In genomic region chr17:29136998-29137730, GRCh38 we compare ENCODE assay signal across 11 cellular contexts. TPM values are rescaled to one million over a fixed set of nuclear protein-coding genes. Genes with fewer than 3 reads are reported as not detected.
DNase-seq lines count a peak whose midpoint lies in the region; FAIRE-seq and TF ChIP-seq lines count a peak whose summit lies in the region.
"Had no signal": no experiment of that assay in that cellular context is flagged by ENCODE, and none has a peak within 500 bp of the region (broad histone marks: within the 10 kb centered on the region; RNA-seq: fewer than 3 reads in every experiment).

No MANE protein-coding gene starts in this region.

- H3K27ac ChIP-seq in kidney (ENCODE audit: low read depth in 2 of 2, low read length in 2 of 2) = no peak overlapping the region

- no peaks in the 10 kb centered on the region for H3K9me3 Mint-ChIP-seq in activated T-cell treated with anti-CD3 and anti-CD28 coated beads, Interleukin-2, amount 50 U/mL, for 24 hours

- TF ChIP-seq CTCF in bronchial epithelial cell (IDR thresholded peaks at IDR 0.05; ENCODE audit: insufficient read depth, low read length, severe bottlenecking) (no peak), kidney (IDR thresholded peaks at IDR 0.05; ENCODE audit: borderline replicate concordance, extremely low read depth, insufficient read depth) (no peak)

- no peak for DNase-seq in activated T-cell treated with anti-CD3 and anti-CD28 coated beads, Interleukin-2, amount 50 U/mL, for 24 hours
- DNase-seq in activated T-cell treated with anti-CD3 and anti-CD28 coated beads, Interleukin-2, amount 50 U/mL, for 1 hour = no peak
- DNase-seq in RKO (ENCODE audit: low spot score) = peak; percentile 48
- DNase-seq in bronchial epithelial cell (ENCODE audit: low read depth) = peak; percentile 57
- peak; percentile 38 to 44 for DNase-seq in stimulated activated CD4-positive, alpha-beta T cell treated with anti-CD3 and anti-CD28 coated beads, Interleukin-2, amount 100 ng/mL, for 24 hours
- DNase-seq in kidney = no peak
- no peak for DNase-seq in hepatic stellate cell (ENCODE audit: low spot score)
- no peak for DNase-seq in NCI-H2029 treated with DMSO at 0.1 percent for 48 hours (lab: John Stamatoyannopoulos, UW)
- DNase-seq: activated gamma-delta T cell treated with Interleukin-2 at 50 U/mL for 16 hours, NCI-H2029 had no signal

- H3K4me1 Mint-ChIP-seq in activated T-cell treated with anti-CD3 and anti-CD28 coated beads, Interleukin-2, amount 50 U/mL, for 24 hours (ENCODE audit: low read depth) = peaks cover 82% of the 10 kb centered on the region

- no peaks in the 10 kb centered on the region for H3K9me3 ChIP-seq in kidney (ENCODE audit: control insufficient read depth in 1 of 2, low read length in 2 of 2)

- H3K36me3 Mint-ChIP-seq in activated T-cell treated with anti-CD3 and anti-CD28 coated beads, Interleukin-2, amount 50 U/mL, for 24 hours (ENCODE audit: low read depth) = peaks cover 20% of the 10 kb centered on the region

- H3K9ac ChIP-seq in kidney (ENCODE audit: low read length in 2 of 2) = no peak overlapping the region

- no peak for FAIRE-seq in bronchial epithelial cell (lab: Jason Lieb, UNC)
- no peak for FAIRE-seq in kidney (lab: Jason Lieb, UNC)
- FAIRE-seq: HTR-8/SVneo had no signal

- H3K36me3 ChIP-seq in bronchial epithelial cell (ENCODE audit: control insufficient read depth, insufficient read depth, low read length) (peaks cover 3% of the 10 kb centered on the region), kidney (ENCODE audit: control insufficient read depth in 1 of 2, insufficient read depth in 2 of 2, low read length in 2 of 2) (no peaks in the 10 kb centered on the region)

- no peaks in the 10 kb centered on the region for H3K27me3 Mint-ChIP-seq in activated T-cell treated with anti-CD3 and anti-CD28 coated beads, Interleukin-2, amount 50 U/mL, for 24 hours

- H3K4me3 Mint-ChIP-seq in activated T-cell treated with anti-CD3 and anti-CD28 coated beads, Interleukin-2, amount 50 U/mL, for 24 hours = peak overlapping the region; percentile 93

- peak overlapping the region; percentile 95 for H3K27ac Mint-ChIP-seq in activated T-cell treated with anti-CD3 and anti-CD28 coated beads, Interleukin-2, amount 50 U/mL, for 24 hours

- intact Hi-C loops in kidney (cut with DNase I) = loop anchor here (10.0 kb wide), 1 partner anchor 148 kb away; no protein-coding TSS in a partner anchor

- H3K4me3 ChIP-seq in bronchial epithelial cell (ENCODE audit: low read depth, low read length) = no peak overlapping the region
- no peak overlapping the region for H3K4me3 ChIP-seq in kidney (ENCODE audit: low read length in 2 of 2)

- no peaks in the 10 kb centered on the region for H3K27me3 ChIP-seq in bronchial epithelial cell (ENCODE audit: control insufficient read depth, insufficient read depth, low read length)

- H3K4me1 ChIP-seq in kidney (ENCODE audit: control insufficient read depth in 1 of 2, insufficient read depth in 1 of 2, low read depth in 1 of 2, low read length in 2 of 2) = peaks cover 33 to 35% of the 10 kb centered on the region in 2 donors

RNA-seq across cellular contexts. Expression of gene MYO18A, which starts 43.0 kb away (rescaled TPM):
- total RNA-seq in bronchial epithelial cell (23.4 and 57.6 TPM in 2 replicates), kidney (60.7 TPM)
- polyA plus RNA-seq in kidney (ENCODE audit: insufficient read depth, low read depth, low replicate concordance) = 25.6 TPM

Comparison
In these comparisons a context has a peak if more than half of its experiments do, and no peak if none do; other contexts are left out.
1. DNase-seq: peak in RKO (single experiment), bronchial epithelial cell (single experiment) and stimulated activated CD4-positive, alpha-beta T cell treated with anti-CD3 and anti-CD28 coated beads, Interleukin-2, amount 100 ng/mL, for 24 hours (2 of 2); none in activated T-cell treated with anti-CD3 and anti-CD28 coated beads, Interleukin-2, amount 50 U/mL, for 24 hours (single experiment), activated T-cell treated with anti-CD3 and anti-CD28 coated beads, Interleukin-2, amount 50 U/mL, for 1 hour (single experiment), kidney (single experiment), hepatic stellate cell (single experiment) and NCI-H2029 treated with DMSO at 0.1 percent for 48 hours (single experiment).